23 cellular contexts compared by ENCODE assay signal in the genomic region with DNA sequence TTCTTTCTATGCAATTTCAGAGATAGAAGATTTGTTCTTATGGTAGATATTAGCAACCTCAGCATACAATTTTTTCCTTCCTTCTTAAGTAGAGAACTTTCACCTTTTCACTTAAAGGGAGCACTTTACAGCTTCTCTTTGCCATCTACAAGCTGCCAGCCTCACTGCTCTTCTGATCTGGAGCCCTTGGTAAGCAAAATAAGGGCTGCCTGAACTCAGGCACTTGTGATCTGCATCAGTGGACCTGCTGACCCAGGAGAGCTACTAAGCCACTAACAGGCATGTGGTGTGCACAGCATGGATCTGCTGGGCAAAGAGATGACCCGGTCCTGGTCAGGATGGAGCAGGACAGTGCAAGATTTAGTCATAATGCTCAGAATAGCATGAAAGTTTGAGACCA.
"Had no signal": no experiment of that assay in that cellular context is flagged by ENCODE, and none has a peak within 500 bp of the region (broad histone marks: within the 10 kb centered on the region; RNA-seq: fewer than 3 reads in every experiment).

No MANE protein-coding gene starts in this region.

- H3K9me3 Mint-ChIP-seq: activated CD4-positive, alpha-beta memory T cell treated with anti-CD3 and anti-CD28 coated beads, Interleukin-2, amount 10 ng/mL, durations not matched to agents 7 days and 5 days; activated CD4-positive, alpha-beta T cell treated with anti-CD3 and anti-CD28 coated beads, Interleukin-2, amount 10 ng/mL, durations not matched to agents 7 days and 5 days; central memory CD8-positive, alpha-beta T cell; T-cell had no signal

- DNase-seq: activated CD4-positive, alpha-beta memory T cell treated with anti-CD3 and anti-CD28 coated beads, Interleukin-2, amount 10 ng/mL, durations not matched to agents 7 days and 5 days; activated CD4-positive, alpha-beta T cell treated with anti-CD3 and anti-CD28 coated beads, Interleukin-2, amount 10 ng/mL, durations not matched to agents 7 days and 5 days; activated CD4-positive, CD25-positive, alpha-beta regulatory T cell; activated naive CD4-positive, alpha-beta T cell treated with Interleukin-2 at 50 U/mL for 16 hours; activated T-cell treated with anti-CD3 and anti-CD28 coated beads for 4 hours; activated T-cell treated with anti-CD3 and anti-CD28 coated beads, Interleukin-2, amount 50 U/mL, for 48 hours; amygdala; MM.1S; NCI-H1105 treated with DMSO at 0.1 percent for 48 hours; NCI-H1436 treated with DMSO at 0.1 percent for 48 hours; NCI-H187; NCI-H2171; NCI-H2227 treated with DMSO at 0.1 percent for 48 hours; NCI-H446 treated with DMSO at 0.1 percent for 48 hours; NCI-H526; NCI-H774; SIG-M5 had no signal

- H3K27ac Mint-ChIP-seq: activated CD4-positive, alpha-beta memory T cell treated with anti-CD3 and anti-CD28 coated beads, Interleukin-2, amount 10 ng/mL, durations not matched to agents 7 days and 5 days; activated CD4-positive, alpha-beta T cell treated with anti-CD3 and anti-CD28 coated beads, Interleukin-2, amount 10 ng/mL, durations not matched to agents 7 days and 5 days; activated naive CD8-positive, alpha-beta T cell; brain; T-cell had no signal

- H3K27me3 Mint-ChIP-seq: activated CD4-positive, alpha-beta T cell treated with anti-CD3 and anti-CD28 coated beads, Interleukin-2, amount 10 ng/mL, durations not matched to agents 7 days and 5 days had no signal

- H3K36me3 Mint-ChIP-seq: activated naive CD8-positive, alpha-beta T cell; brain; T-cell had no signal

- H3K9ac ChIP-seq: KMS-11 had no signal

- H3K4me2 ChIP-seq: KMS-11 had no signal

- H3K4me3 Mint-ChIP-seq: activated CD4-positive, alpha-beta T cell treated with anti-CD3 and anti-CD28 coated beads, Interleukin-2, amount 10 ng/mL, durations not matched to agents 7 days and 5 days; activated naive CD8-positive, alpha-beta T cell; brain; central memory CD8-positive, alpha-beta T cell had no signal

- H3K27ac ChIP-seq: KMS-11, VCaP had no signal

- H3K4me1 Mint-ChIP-seq: activated CD4-positive, alpha-beta memory T cell treated with anti-CD3 and anti-CD28 coated beads, Interleukin-2, amount 10 ng/mL, durations not matched to agents 7 days and 5 days; activated CD4-positive, alpha-beta T cell treated with anti-CD3 and anti-CD28 coated beads, Interleukin-2, amount 10 ng/mL, durations not matched to agents 7 days and 5 days; central memory CD8-positive, alpha-beta T cell; T-cell had no signal
